22 cellular contexts compared by ENCODE assay signal in the genomic region with DNA sequence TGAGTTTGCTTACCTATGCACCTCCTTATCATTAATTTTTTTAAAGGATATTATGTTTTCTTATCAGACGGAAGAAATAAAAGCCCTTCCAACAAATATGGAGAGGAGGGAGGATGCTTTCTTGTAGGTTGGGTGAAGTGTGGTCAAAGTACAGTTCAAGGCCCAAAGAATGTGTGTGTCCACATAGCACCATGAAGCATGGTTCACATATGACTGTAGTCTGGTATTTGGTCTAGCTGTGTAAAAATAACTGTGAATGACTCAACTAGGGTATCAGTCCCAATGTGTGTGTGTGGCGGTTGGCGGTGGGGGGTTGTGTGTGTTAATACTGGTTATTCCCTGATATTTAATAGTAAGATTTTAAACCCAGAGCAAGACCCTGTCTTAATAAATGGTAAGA.
A peak's percentile ranks its signal among the peaks of the same experiment; 100 is the strongest.
DNase-seq lines count a peak whose midpoint lies in the region; ATAC-seq, FAIRE-seq and TF ChIP-seq lines count a peak whose summit lies in the region.
"Had no signal": no experiment of that assay in that cellular context is flagged by ENCODE, and none has a peak within 500 bp of the region (broad histone marks: within the 10 kb centered on the region; RNA-seq: fewer than 3 reads in every experiment).

No MANE protein-coding gene starts in this region.

- CTCF ChIA-PET in HepG2 (lab: Yijun Ruan, JAX; ENCODE audit: low intra/inter-chr PET ratio, low total read pairs): no interaction called here

- DNase-seq in HepG2 (ENCODE audit: low spot score) (no peak), right lobe of liver (no peak), astrocyte of the spinal cord (ENCODE audit: low read depth, low spot score) (peak; percentile 47), kidney tubule cell (ENCODE audit: low spot score) (peak; percentile 56), posterior cingulate gyrus (no peak), T-helper 9 cell (no peak), endodermal cell (no peak)
- no peak for DNase-seq in NK-92 treated with Interleukin-12 subunit alpha and Interleukin-12 subunit beta, amount 100 ng/mL, for 24 hours (lab: John Stamatoyannopoulos, UW)
- DNase-seq: activated CD4-positive, alpha-beta T cell treated with anti-CD3 and anti-CD28 coated beads for 48 hours; activated naive CD4-positive, alpha-beta T cell treated with anti-CD3 and anti-CD28 coated beads for 36 hours; CD4-positive, alpha-beta T cell; colonic mucosa; DMS79; glutamatergic neuron; GOT3; MG63; NCI-H146; RPMI8226; testis had no signal

- no peak for TF ChIP-seq CTCF in HepG2 (CRISPR knock-in tag; IDR thresholded peaks at IDR 0.05)
- TF ChIP-seq CTCF in right lobe of liver (IDR thresholded peaks at IDR 0.05): no peak
- TF ChIP-seq CTCF in astrocyte of the spinal cord (IDR thresholded peaks at IDR 0.05; ENCODE audit: low read depth, low read length): no peak
- TF ChIP-seq CTCF in endodermal cell (conservative IDR thresholded peaks at IDR 0.05): no peak

- in situ Hi-C loops in HepG2 (cut with HindIII; ENCODE audit: extremely low pct_ligation_motif_present, low pct_unique_long_range_greater_than_20kb): no loop called here
- in situ Hi-C loops in astrocyte of the spinal cord (cut with HindIII; ENCODE audit: low sequenced_read_pairs): no loop called here

- TF ChIP-seq EP300 in HepG2 (IDR thresholded peaks at IDR 0.05; ENCODE audit: low read depth in 2 of 2, low read length in 2 of 2) (no peak), HepG2 (CRISPR knock-in tag; IDR thresholded peaks at IDR 0.05; ENCODE audit: borderline replicate concordance) (no peak)

- H3K27me3 ChIP-seq in HepG2 (ENCODE audit: control insufficient read depth in 1 of 2, insufficient read depth in 2 of 2, low read length in 2 of 2) (no peaks in the 10 kb centered on the region), right lobe of liver (no peaks in the 10 kb centered on the region), endodermal cell (ENCODE audit: control insufficient read depth, insufficient read depth, low read length, poor library complexity, severe bottlenecking) (no peaks in the 10 kb centered on the region)
- H3K27me3 ChIP-seq: ascending aorta, colonic mucosa, MG63, testis had no signal

- no peak overlapping the region for H3K9ac ChIP-seq in HepG2 (ENCODE audit: insufficient read depth, low read depth, low read length)
- H3K9ac ChIP-seq in endodermal cell (ENCODE audit: extremely low read depth, low read length, poor library complexity, severe bottlenecking): no peak overlapping the region

- H3K9me3 ChIP-seq in HepG2 (ENCODE audit: low read length) (no peaks in the 10 kb centered on the region), right lobe of liver (no peaks in the 10 kb centered on the region), endodermal cell (ENCODE audit: control insufficient read depth, low read length) (no peaks in the 10 kb centered on the region)
- H3K9me3 ChIP-seq: ascending aorta, colonic mucosa, MG63, testis had no signal

- no peak overlapping the region for H3K27ac ChIP-seq in HepG2 (ENCODE audit: extremely low read length, insufficient read depth, low read length)
- no peak overlapping the region for H3K27ac ChIP-seq in right lobe of liver
- no peak overlapping the region for H3K27ac ChIP-seq in endodermal cell (ENCODE audit: low read depth, low read length)
- H3K27ac ChIP-seq: ascending aorta, colonic mucosa, epithelial cell of prostate, testis had no signal

- no peak overlapping the region for H3K27ac Mint-ChIP-seq in endodermal cell
- H3K27ac Mint-ChIP-seq: activated naive CD4-positive, alpha-beta T cell treated with anti-CD3 and anti-CD28 coated beads for 36 hours; CD4-positive, alpha-beta T cell had no signal

- no peak for TF ChIP-seq RAD21 in HepG2 (CRISPR knock-in tag; IDR thresholded peaks at IDR 0.05)

- peaks cover 25% of the 10 kb centered on the region for H3K36me3 Mint-ChIP-seq in endodermal cell (ENCODE audit: low read depth)

- peaks cover 4 to 23% of the 10 kb centered on the region in 2 experiments; a peak in 3 of 5 replicates for H3K36me3 ChIP-seq in HepG2 (replicated peaks in 1 of 2; ENCODE audit: control insufficient read depth in 1 of 2, insufficient read depth in 2 of 2, low read length in 2 of 2)
- H3K36me3 ChIP-seq in right lobe of liver: peaks cover 0 to 2% (median 0%) of the 10 kb centered on the region in 4 donors
- H3K36me3 ChIP-seq in endodermal cell (ENCODE audit: control insufficient read depth, insufficient read depth, low read length): peaks cover 18% of the 10 kb centered on the region
- H3K36me3 ChIP-seq: colonic mucosa had no signal

- H3K4me3 ChIP-seq in HepG2 (replicated peaks in 1 of 3; ENCODE audit: insufficient read depth in 1 of 3, low read depth in 2 of 3, low read length in 3 of 3) (no peak overlapping the region), right lobe of liver (no peak overlapping the region), astrocyte of the spinal cord (ENCODE audit: low read depth, low read length) (no peak overlapping the region), endodermal cell (ENCODE audit: low read length) (no peak overlapping the region)
- H3K4me3 ChIP-seq: ascending aorta, colonic mucosa, MG63, testis had no signal

- H3K9me3 Mint-ChIP-seq in endodermal cell: no peaks in the 10 kb centered on the region
- H3K9me3 Mint-ChIP-seq: activated naive CD4-positive, alpha-beta T cell treated with anti-CD3 and anti-CD28 coated beads for 36 hours; CD4-positive, alpha-beta T cell had no signal

- intact Hi-C loops in HepG2 (cut with micrococcal nuclease; ENCODE audit: unreplicated experiment) (no loop called here), right lobe of liver (cut with DNase I) (no loop called here), posterior cingulate gyrus (cut with DNase I) (no loop called here)

- no peak for FAIRE-seq in HepG2 (lab: Jason Lieb, UNC)

- H3K79me2 ChIP-seq in HepG2 (ENCODE audit: insufficient read depth, low read length): no peaks in the 10 kb centered on the region

- no peaks in the 10 kb centered on the region for H3K4me1 Mint-ChIP-seq in endodermal cell

- no peak overlapping the region for H3K4me3 Mint-ChIP-seq in endodermal cell
- H3K4me3 Mint-ChIP-seq: activated naive CD4-positive, alpha-beta T cell treated with anti-CD3 and anti-CD28 coated beads for 36 hours; CD4-positive, alpha-beta T cell had no signal

- H3K4me1 ChIP-seq in HepG2 (ENCODE audit: insufficient read depth, low read length) (no peaks in the 10 kb centered on the region), right lobe of liver (no peaks in the 10 kb centered on the region), endodermal cell (ENCODE audit: control insufficient read depth, insufficient read depth, low read length) (no peaks in the 10 kb centered on the region)
- H3K4me1 ChIP-seq: ascending aorta, colonic mucosa, testis had no signal

- H4K20me1 ChIP-seq in HepG2 (ENCODE audit: insufficient read depth, low read length): no peaks in the 10 kb centered on the region

- TF ChIP-seq POLR2A in HepG2 (IDR thresholded peaks at IDR 0.05; ENCODE audit: insufficient read depth in 1 of 2, low read depth in 2 of 2, low read length in 2 of 2) (no peak), right lobe of liver (IDR thresholded peaks at IDR 0.05) (no peak)

- H3K4me2 ChIP-seq in HepG2 (ENCODE audit: low read depth, low read length): no peak overlapping the region

- whole genome bisulfite sequencing in HepG2 (ENCODE audit: low lambda C conversion rate): 99% methylated on average over 3 of the region's 3 CpGs
- WGBS in right lobe of liver (ENCODE audit: insufficient coverage, low coverage, low lambda C conversion rate, missing lambda C conversion rate): 80% methylated on average over 3 of the region's 3 CpGs
- WGBS in endodermal cell (ENCODE audit: insufficient coverage in 1 of 2, insufficient read length in 1 of 2), 2 experiments: 96 to 100% methylated on average over 1 to 3 of the region's 3 CpGs

- ATAC-seq in HepG2: peak; percentile 47; the same call in 1 of the 3 replicates
- ATAC-seq in right lobe of liver: no peak
- ATAC-seq: SK-N-SH treated with all-trans-retinoic acid at 6 μM for 48 hours had no signal

- no TSS peak for BruUV-seq in HepG2 (replicated peaks; lab: Mats Ljungman, UMichigan)

- H3K27me3 Mint-ChIP-seq in endodermal cell (ENCODE audit: insufficient read depth): no peaks in the 10 kb centered on the region
- H3K27me3 Mint-ChIP-seq: CD4-positive, alpha-beta T cell had no signal

- POLR2A ChIA-PET in HepG2 (lab: Yijun Ruan, JAX): no interaction called here

- no peak overlapping the region for H2AFZ ChIP-seq in HepG2 (ENCODE audit: low read length)

TF ChIP-seq in HepG2, 621 proteins besides CTCF, POLR2A, EP300 and RAD21:
- TF ChIP-seq CC2D1A (CRISPR knock-in tag; IDR thresholded peaks at IDR 0.05): no peak
- TF ChIP-seq, protein P1, sequence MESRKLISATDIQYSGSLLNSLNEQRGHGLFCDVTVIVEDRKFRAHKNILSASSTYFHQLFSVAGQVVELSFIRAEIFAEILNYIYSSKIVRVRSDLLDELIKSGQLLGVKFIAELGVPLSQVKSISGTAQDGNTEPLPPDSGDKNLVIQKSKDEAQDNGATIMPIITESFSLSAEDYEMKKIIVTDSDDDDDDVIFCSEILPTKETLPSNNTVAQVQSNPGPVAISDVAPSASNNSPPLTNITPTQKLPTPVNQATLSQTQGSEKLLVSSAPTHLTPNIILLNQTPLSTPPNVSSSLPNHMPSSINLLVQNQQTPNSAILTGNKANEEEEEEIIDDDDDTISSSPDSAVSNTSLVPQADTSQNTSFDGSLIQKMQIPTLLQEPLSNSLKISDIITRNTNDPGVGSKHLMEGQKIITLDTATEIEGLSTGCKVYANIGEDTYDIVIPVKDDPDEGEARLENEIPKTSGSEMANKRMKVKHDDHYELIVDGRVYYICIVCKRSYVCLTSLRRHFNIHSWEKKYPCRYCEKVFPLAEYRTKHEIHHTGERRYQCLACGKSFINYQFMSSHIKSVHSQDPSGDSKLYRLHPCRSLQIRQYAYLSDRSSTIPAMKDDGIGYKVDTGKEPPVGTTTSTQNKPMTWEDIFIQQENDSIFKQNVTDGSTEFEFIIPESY (CRISPR knock-in tag; IDR thresholded peaks at IDR 0.05): peak; percentile 76
- no peak for TF ChIP-seq KDM6A (CRISPR knock-in tag; IDR thresholded peaks at IDR 0.05; ENCODE audit: low read depth)
- TF ChIP-seq PCBP2 (optimal IDR thresholded peaks at IDR 0.05; ENCODE audit: low read depth, low read length, poor library complexity, severe bottlenecking): no peak

Comparison
In these comparisons a context has a peak if more than half of its experiments do, and no peak if none do; other contexts are left out.
1. DNase-seq: peak in astrocyte of the spinal cord (single experiment) and kidney tubule cell (single experiment); none in HepG2 (single experiment), right lobe of liver (0 of 3), posterior cingulate gyrus (0 of 10), NK-92 treated with Interleukin-12 subunit alpha and Interleukin-12 subunit beta, amount 100 ng/mL, for 24 hours (single experiment), T-helper 9 cell (single experiment) and endodermal cell (single experiment).